In the genomic region with DNA sequence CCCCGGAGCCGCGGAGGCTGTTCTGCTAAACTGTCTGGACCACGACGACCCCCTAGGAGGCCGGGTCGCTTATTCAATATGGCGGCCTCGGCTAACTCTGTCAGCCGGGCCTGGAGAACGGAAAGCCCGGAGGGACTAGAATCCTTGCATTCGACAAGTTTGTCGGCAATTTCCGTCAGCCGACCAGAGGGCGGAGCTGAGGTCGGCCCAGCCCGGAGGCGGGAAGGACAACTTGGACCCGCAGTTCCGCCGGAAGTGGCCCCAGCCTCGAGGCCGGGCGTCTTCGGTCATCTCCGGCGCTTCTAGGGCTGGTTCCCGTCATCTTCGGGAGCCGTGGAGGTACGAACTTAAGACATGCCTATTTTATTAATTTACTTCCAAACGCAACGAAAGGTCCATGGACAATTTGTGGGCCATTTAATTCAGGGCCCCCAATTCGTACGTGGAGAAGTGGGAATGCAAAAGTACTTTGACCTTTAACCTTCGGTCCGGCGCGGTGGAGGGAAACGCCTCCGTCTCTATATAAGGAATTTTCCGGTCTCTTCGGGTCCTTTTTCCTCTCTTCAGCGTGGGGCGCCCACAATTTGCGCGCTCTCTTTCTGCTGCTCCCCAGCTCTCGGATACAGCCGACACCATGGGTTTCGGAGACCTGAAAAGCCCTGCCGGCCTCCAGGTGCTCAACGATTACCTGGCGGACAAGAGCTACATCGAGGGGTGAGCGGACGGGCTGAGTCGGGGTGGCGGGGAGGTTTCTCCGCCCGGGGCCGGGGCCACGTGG, we compare ENCODE assay signal across 8 cellular contexts. TPM values are rescaled to one million over a fixed set of nuclear protein-coding genes. Genes with fewer than 3 reads are reported as not detected.
DNase-seq lines count a peak whose midpoint lies in the region; TF ChIP-seq lines count a peak whose summit lies in the region.

EEF1B2 (plus strand) TSS at position 550 of the 778 bp plus-strand sequence; CDS start at position 635, 85 bp downstream.
NDUFS1 (minus strand) TSS at position 99 of the 778 bp plus-strand sequence. CDS start 5,766 bp downstream, outside the sequence.

- no peaks in the 10 kb centered on the region for H3K9me2 ChIP-seq in MM.1S (replicated peaks; ENCODE audit: insufficient read depth, low read length)

- no peaks in the 10 kb centered on the region; the same call in 1 of the 2 replicates for H3K4me1 ChIP-seq in ES-I3 (ENCODE audit: insufficient read depth, low read length)
- peaks cover 9% of the 10 kb centered on the region for H3K4me1 ChIP-seq in HAP-1
- peaks cover 13% of the 10 kb centered on the region; the same call in 1 of the 2 replicates for H3K4me1 ChIP-seq in MM.1S (ENCODE audit: low read length)

- H4K20me1 ChIP-seq in MM.1S (ENCODE audit: insufficient read depth, low read length), result peaks cover 8% of the 10 kb centered on the region; the same call in 1 of the 2 replicates

- peak within 1 kb of the TSS; percentile 73 for H2AFZ ChIP-seq in MM.1S (ENCODE audit: low read length)

- H3K4me3 ChIP-seq in HAP-1 (peak within 1 kb of the TSS; percentile 82), MM.1S (ENCODE audit: low read length) (peak within 1 kb of the TSS; percentile 92), fibroblast of the aortic adventitia (ENCODE audit: low read depth, low read length) (peak within 1 kb of the TSS; percentile 96)

- peaks cover 41% of the 10 kb centered on the region for H3F3A ChIP-seq in MM.1S (ENCODE audit: insufficient read depth, low read length)

- no peak for TF ChIP-seq CTCF in MM.1S (IDR thresholded peaks at IDR 0.05; ENCODE audit: low read length)
- TF ChIP-seq CTCF in fibroblast of the aortic adventitia (IDR thresholded peaks at IDR 0.05; ENCODE audit: insufficient read depth, low read length), result no peak
- no peak for TF ChIP-seq CTCF in nephron (IDR thresholded peaks at IDR 0.05; ENCODE audit: unreplicated experiment in 3 of 3)

- peaks cover 37% of the 10 kb centered on the region for H3K4me1 Mint-ChIP-seq in nephron
- peaks cover 51% of the 10 kb centered on the region for H3K4me1 Mint-ChIP-seq in stimulated activated naive CD8-positive, alpha-beta T cell treated with anti-CD3 and anti-CD28 coated beads, Interleukin-15, Interleukin-2, amounts not matched to agents 100 ng/mL and 50 ng/mL, for 24 hours (ENCODE audit: low read depth)

- H3K4me2 ChIP-seq in MM.1S (ENCODE audit: low read depth, low read length), result peak within 1 kb of the TSS; percentile 99

- H3K27ac Mint-ChIP-seq in nephron, result peak within 1 kb of the TSS; percentile 99 to 100 (median 100)
- peak within 1 kb of the TSS; percentile 94 for H3K27ac Mint-ChIP-seq in stimulated activated naive CD8-positive, alpha-beta T cell treated with anti-CD3 and anti-CD28 coated beads, Interleukin-15, Interleukin-2, amounts not matched to agents 100 ng/mL and 50 ng/mL, for 24 hours

- peaks cover 53% of the 10 kb centered on the region for H3K36me3 Mint-ChIP-seq in nephron (ENCODE audit: low read depth)
- H3K36me3 Mint-ChIP-seq in stimulated activated naive CD8-positive, alpha-beta T cell treated with anti-CD3 and anti-CD28 coated beads, Interleukin-15, Interleukin-2, amounts not matched to agents 100 ng/mL and 50 ng/mL, for 24 hours (ENCODE audit: low read depth), result peaks cover 60% of the 10 kb centered on the region

- H3K27ac ChIP-seq in MM.1S (ENCODE audit: low read length), result peak within 1 kb of the TSS; percentile 86

- DNase-seq in HAP-1 (ENCODE audit: low spot score in 2 of 2) (peak; percentile 98), MM.1S (peak; percentile 99), SIG-M5 (lab: John Stamatoyannopoulos, UW) (peak; percentile 86), activated gamma-delta T cell (lab: John Stamatoyannopoulos, UW) (peak; percentile 90), fibroblast of the aortic adventitia (ENCODE audit: low read depth) (peak; percentile 98)

- peak within 1 kb of the TSS; percentile 94 to 99 (median 99) for H3K4me3 Mint-ChIP-seq in nephron
- peak within 1 kb of the TSS; percentile 93 for H3K4me3 Mint-ChIP-seq in stimulated activated naive CD8-positive, alpha-beta T cell treated with anti-CD3 and anti-CD28 coated beads, Interleukin-15, Interleukin-2, amounts not matched to agents 100 ng/mL and 50 ng/mL, for 24 hours

- no peaks in the 10 kb centered on the region for H3K9me3 Mint-ChIP-seq in nephron
- no peaks in the 10 kb centered on the region for H3K9me3 Mint-ChIP-seq in stimulated activated naive CD8-positive, alpha-beta T cell treated with anti-CD3 and anti-CD28 coated beads, Interleukin-15, Interleukin-2, amounts not matched to agents 100 ng/mL and 50 ng/mL, for 24 hours

- H3K36me3 ChIP-seq in ES-I3 (ENCODE audit: insufficient read depth, low read length) (peaks cover 8% of the 10 kb centered on the region; the same call in 1 of the 2 replicates), HAP-1 (replicated peaks) (peaks cover 50% of the 10 kb centered on the region), MM.1S (replicated peaks; ENCODE audit: insufficient read depth, low read length) (peaks cover 5% of the 10 kb centered on the region; the same call in 1 of the 2 replicates)

- peaks cover 80% of the 10 kb centered on the region for H3K79me2 ChIP-seq in MM.1S (ENCODE audit: low read length)

- H3K27me3 ChIP-seq in HAP-1 (ENCODE audit: low read depth) (no peaks in the 10 kb centered on the region), MM.1S (replicated peaks; ENCODE audit: insufficient read depth, low read length) (no peaks in the 10 kb centered on the region)

- in situ Hi-C loops in HAP-1 (cut with MboI; ENCODE audit: low sequenced_read_pairs), result no loop called here

- H3K9me3 ChIP-seq in ES-I3 (ENCODE audit: control insufficient read depth, insufficient read depth, low read length) (no peaks in the 10 kb centered on the region), HAP-1 (no peaks in the 10 kb centered on the region), MM.1S (replicated peaks; ENCODE audit: insufficient read depth, low read length) (no peaks in the 10 kb centered on the region)

- H3K27me3 Mint-ChIP-seq in nephron (ENCODE audit: low read depth), result peaks cover 3% of the 10 kb centered on the region
- no peaks in the 10 kb centered on the region for H3K27me3 Mint-ChIP-seq in stimulated activated naive CD8-positive, alpha-beta T cell treated with anti-CD3 and anti-CD28 coated beads, Interleukin-15, Interleukin-2, amounts not matched to agents 100 ng/mL and 50 ng/mL, for 24 hours

- H3K9ac ChIP-seq in ES-I3 (ENCODE audit: low read depth, low read length), result peak within 1 kb of the TSS; percentile 98
- H3K9ac ChIP-seq in MM.1S (ENCODE audit: low read length), result peak within 1 kb of the TSS; percentile 98

RNA-seq across cellular contexts. Expression of gene EEF1B2, which starts in this region (rescaled TPM):
- 674 and 828 TPM in 2 replicates for total RNA-seq in fibroblast of the aortic adventitia (ENCODE audit: low replicate concordance)

RNA-seq across cellular contexts. Expression of gene NDUFS1, which starts in this region (rescaled TPM):
- 121 and 148 TPM in 2 replicates for total RNA-seq in fibroblast of the aortic adventitia (ENCODE audit: low replicate concordance)

Comparison
In these comparisons a context has a peak if more than half of its experiments do, and no peak if none do; other contexts are left out.
1. Peak in every context shown above with its lines: DNase-seq, H3K4me3 ChIP-seq and H3K27ac ChIP-seq.